ENCODE assay signal across 2 cellular contexts in genomic region chr17:66684256-66684655, GRCh38.
TF ChIP-seq lines count a peak whose summit lies in the region.

No MANE protein-coding gene starts in this region.

TF ChIP-seq in A549, 52 proteins besides CTCF, POLR2A, EP300 and RAD21:
- TF ChIP-seq HEYL (CRISPR knock-in tag; IDR thresholded peaks at IDR 0.05) (no peak), HOXB13 (CRISPR knock-in tag; IDR thresholded peaks at IDR 0.05; ENCODE audit: low read depth) (no peak)

TF ChIP-seq in IMR-90, 13 proteins besides CTCF, POLR2A, EP300 and RAD21:
- TF ChIP-seq CEBPB (IDR thresholded peaks at IDR 0.05; ENCODE audit: low read depth, low read length) (no peak), MAZ (IDR thresholded peaks at IDR 0.05; ENCODE audit: borderline replicate concordance, low read depth, low read length) (no peak), CHD1 (IDR thresholded peaks at IDR 0.05; ENCODE audit: low read depth, low read length) (no peak), USF2 (IDR thresholded peaks at IDR 0.05; ENCODE audit: low read depth, low read length) (no peak), RCOR1 (IDR thresholded peaks at IDR 0.05; ENCODE audit: insufficient replicate concordance, low read length) (no peak), MXI1 (IDR thresholded peaks at IDR 0.05; ENCODE audit: borderline replicate concordance, low read depth, low read length) (no peak), RFX5 (IDR thresholded peaks at IDR 0.05; ENCODE audit: low read depth, low read length) (no peak), ELK1 (IDR thresholded peaks at IDR 0.05; ENCODE audit: borderline replicate concordance, low read depth, low read length) (no peak), NFE2L2 (IDR thresholded peaks at IDR 0.05; ENCODE audit: low read depth, low read length) (no peak), MAFK (IDR thresholded peaks at IDR 0.05; ENCODE audit: low read depth, low read length) (no peak)
